Comparison of ENCODE assay signal across 13 cellular contexts in genomic region chr18:9803698-9804516, GRCh38.
A peak's percentile ranks its signal among the peaks of the same experiment; 100 is the strongest.
DNase-seq lines count a peak whose midpoint lies in the region; ATAC-seq, FAIRE-seq and TF ChIP-seq lines count a peak whose summit lies in the region.
"Had no signal": no experiment of that assay in that cellular context is flagged by ENCODE, and none has a peak within 500 bp of the region (broad histone marks: within the 10 kb centered on the region; RNA-seq: fewer than 3 reads in every experiment).

No MANE protein-coding gene starts in this region.

- FAIRE-seq in pancreas (lab: Jason Lieb, UNC), result no peak
- FAIRE-seq: endometrium had no signal

- WGBS in esophagus squamous epithelium, 2 donors, result 54 to 59% methylated on average over 12 to 18 of the region's 19 CpGs
- 67 to 73% methylated on average over 19 of the region's 19 CpGs for WGBS in pancreas, 2 donors

- DNase-seq in DMS 273 (lab: John Stamatoyannopoulos, UW; ENCODE audit: unreplicated experiment) (peak; percentile 86), NCI-H748 treated with DMSO at 0.1 percent for 48 hours (lab: John Stamatoyannopoulos, UW) (peak; percentile 57), esophagus squamous epithelium (lab: John Stamatoyannopoulos, UW) (no peak), pancreas (no peak), KG1 (lab: John Stamatoyannopoulos, UW) (no peak), LoVo (ENCODE audit: low spot score) (no peak)
- no peak for DNase-seq in activated CD4-positive, alpha-beta T cell treated with anti-CD3 and anti-CD28 coated beads for 48 hours
- DNase-seq: NCI-H187 treated with DMSO at 0.1 percent for 48 hours; stimulated activated naive CD4-positive, alpha-beta T cell had no signal

- ATAC-seq in pancreas (peak in 3 of 4 donors; percentile 48 to 57 (median 50)), GM21825 (IDR thresholded peaks at IDR 0.05; ENCODE audit: unreplicated experiment) (no peak)
- ATAC-seq: HCT116; natural killer cell treated with Interleukin-12 subunit alpha and Interleukin-12 subunit beta and Interleukin-15 and Interleukin-18, amount 100 ng/mL, for 72 hours had no signal

- TF ChIP-seq CTCF in esophagus squamous epithelium (IDR thresholded peaks at IDR 0.05) (no peak), pancreas (IDR thresholded peaks at IDR 0.05) (no peak)

- H3K36me3 ChIP-seq in esophagus squamous epithelium (no peaks in the 10 kb centered on the region), pancreas (no peaks in the 10 kb centered on the region)

- no peaks in the 10 kb centered on the region for H3K9me3 ChIP-seq in esophagus squamous epithelium
- no peaks in the 10 kb centered on the region for H3K9me3 ChIP-seq in pancreas

- H3K4me1 ChIP-seq in esophagus squamous epithelium (peaks cover 12 to 49% (median 29%) of the 10 kb centered on the region in 3 donors), pancreas (no peaks in the 10 kb centered on the region)

- H3K27me3 ChIP-seq in esophagus squamous epithelium, result no peaks in the 10 kb centered on the region
- H3K27me3 ChIP-seq in pancreas, result no peaks in the 10 kb centered on the region

- peak overlapping the region; percentile 4 to 57 (median 34) for H3K27ac ChIP-seq in esophagus squamous epithelium
- peak overlapping the region in 1 of 4 donors; percentile 2 for H3K27ac ChIP-seq in pancreas

- intact Hi-C loops in esophagus squamous epithelium (cut with DNase I) (no loop called here), pancreas (cut with DNase I) (no loop called here)

- TF ChIP-seq POLR2A in esophagus squamous epithelium (IDR thresholded peaks at IDR 0.05), result no peak

- no peak overlapping the region for H3K4me3 ChIP-seq in esophagus squamous epithelium
- H3K4me3 ChIP-seq in pancreas, result no peak overlapping the region

Comparison
In these comparisons a context has a peak if more than half of its experiments do, and no peak if none do; other contexts are left out.
1. DNase-seq: peak in DMS 273 (single experiment) and NCI-H748 treated with DMSO at 0.1 percent for 48 hours (single experiment); none in esophagus squamous epithelium (single experiment), pancreas (0 of 6), KG1 (single experiment), LoVo (single experiment) and activated CD4-positive, alpha-beta T cell treated with anti-CD3 and anti-CD28 coated beads for 48 hours (single experiment).